Comparison of ENCODE assay signal across 17 cellular contexts in the genomic region with DNA sequence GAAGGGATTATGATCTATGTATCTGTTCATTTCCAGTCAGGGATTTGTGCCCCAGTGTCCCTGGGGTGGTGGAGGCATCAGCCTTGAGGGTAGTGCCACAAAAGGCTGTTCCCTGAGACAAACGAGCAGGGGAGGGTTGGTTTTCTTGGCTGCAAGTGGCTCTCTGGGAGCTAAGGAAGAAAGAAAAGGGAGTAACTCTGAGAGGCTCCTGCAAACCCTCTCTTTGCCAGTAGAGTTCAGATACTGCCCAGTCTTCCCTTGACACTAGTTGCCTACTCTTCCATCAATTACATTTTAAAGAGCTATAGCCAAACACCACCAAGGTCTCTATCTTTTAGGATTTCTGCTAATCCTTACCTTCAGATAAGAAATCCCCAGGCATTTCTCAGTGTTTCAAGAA. TPM values are rescaled to one million over a fixed set of nuclear protein-coding genes. Genes with fewer than 3 reads are reported as not detected.
DNase-seq lines count a peak whose midpoint lies in the region; ATAC-seq and TF ChIP-seq lines count a peak whose summit lies in the region.
"Had no signal": no experiment of that assay in that cellular context is flagged by ENCODE, and none has a peak within 500 bp of the region (broad histone marks: within the 10 kb centered on the region; RNA-seq: fewer than 3 reads in every experiment).

No MANE protein-coding gene starts in this region.

- H3K4me3 Mint-ChIP-seq in endodermal cell = no peak overlapping the region
- H3K4me3 Mint-ChIP-seq: CD8-positive, alpha-beta T cell; HFFc6 had no signal

- H3K27ac ChIP-seq in endodermal cell (ENCODE audit: low read depth, low read length) (no peak overlapping the region), osteoblast (ENCODE audit: low read depth, low read length) (no peak overlapping the region), heart right ventricle (no peak overlapping the region)
- H3K27ac ChIP-seq: SJCRH30 had no signal

- intact Hi-C loops in heart right ventricle (cut with DNase I) = loop anchor here in 2 of 10 donors (10.0 kb wide), 3 partner anchors 78 to 162 kb away; no protein-coding TSS in a partner anchor

- no peak overlapping the region for H3K4me3 ChIP-seq in endodermal cell (ENCODE audit: low read length)
- H3K4me3 ChIP-seq in osteoblast (ENCODE audit: insufficient read depth, low read length) = no peak overlapping the region
- H3K4me3 ChIP-seq in heart right ventricle = no peak overlapping the region
- H3K4me3 ChIP-seq: MG63, SJCRH30 had no signal

- no peaks in the 10 kb centered on the region for H4K20me1 ChIP-seq in osteoblast (ENCODE audit: insufficient read depth, low read length)

- H3K9me3 ChIP-seq in endodermal cell (ENCODE audit: control insufficient read depth, low read length) (peaks cover 6% of the 10 kb centered on the region), osteoblast (ENCODE audit: low read depth, low read length) (no peaks in the 10 kb centered on the region), heart right ventricle (peaks cover 0 to 10% (median 0%) of the 10 kb centered on the region in 11 donors)
- H3K9me3 ChIP-seq: BE2C, MG63, SJCRH30 had no signal

- H3K4me2 ChIP-seq in osteoblast (ENCODE audit: insufficient read depth, low read length) = no peak overlapping the region

- DNase-seq in OCI-M1 (lab: John Stamatoyannopoulos, UW) (peak; percentile 17), endodermal cell (peak; percentile 60), osteoblast (ENCODE audit: insufficient read length, low spot score, missing footprints) (peak; percentile 25), heart right ventricle (no peak)
- DNase-seq: BE2C; CD8-positive, alpha-beta T cell; HFFc6; MG63; NCI-H1105 treated with DMSO at 0.1 percent for 48 hours; NCI-H1930; NCI-H510A; NCI-H82; SJCRH30; SW 1271 had no signal

- H3K27me3 ChIP-seq in endodermal cell (ENCODE audit: control insufficient read depth, insufficient read depth, low read length, poor library complexity, severe bottlenecking) = peaks cover 56% of the 10 kb centered on the region
- peaks cover 6% of the 10 kb centered on the region for H3K27me3 ChIP-seq in osteoblast (ENCODE audit: insufficient read depth, low read length)
- H3K27me3 ChIP-seq in heart right ventricle = no peaks in the 10 kb centered on the region
- H3K27me3 ChIP-seq: BE2C, MG63, SJCRH30 had no signal

- no peaks in the 10 kb centered on the region for H3K36me3 Mint-ChIP-seq in endodermal cell (ENCODE audit: low read depth)
- H3K36me3 Mint-ChIP-seq: CD8-positive, alpha-beta T cell had no signal

- no peak overlapping the region for H2AFZ ChIP-seq in osteoblast (ENCODE audit: low read length)

- H3K27me3 Mint-ChIP-seq in endodermal cell (ENCODE audit: insufficient read depth) = peaks cover 78% of the 10 kb centered on the region

- ATAC-seq in heart right ventricle (no peak), GM18873 (IDR thresholded peaks at IDR 0.05; ENCODE audit: low FRiP score, unreplicated experiment) (no peak), GM21367 (IDR thresholded peaks at IDR 0.05; ENCODE audit: unreplicated experiment) (no peak)
- ATAC-seq: CD8-positive, alpha-beta T cell had no signal

- no peaks in the 10 kb centered on the region for H3K79me2 ChIP-seq in osteoblast (ENCODE audit: insufficient read depth, low read length)

- peaks cover 15% of the 10 kb centered on the region for H3K4me1 Mint-ChIP-seq in endodermal cell

- H3K36me3 ChIP-seq in endodermal cell (ENCODE audit: control insufficient read depth, insufficient read depth, low read length) (no peaks in the 10 kb centered on the region), osteoblast (ENCODE audit: insufficient read depth, low read length) (no peaks in the 10 kb centered on the region), heart right ventricle (no peaks in the 10 kb centered on the region)
- H3K36me3 ChIP-seq: BE2C, MG63, SJCRH30 had no signal

- WGBS in endodermal cell (ENCODE audit: insufficient coverage in 1 of 2, insufficient read length in 1 of 2), 2 experiments = 45 to 65% methylated on average over 1 of the region's 1 CpG
- 68 to 83% methylated on average over 1 of the region's 1 CpG for WGBS in heart right ventricle, 2 donors

- no peaks in the 10 kb centered on the region for H3K4me1 ChIP-seq in endodermal cell (ENCODE audit: control insufficient read depth, insufficient read depth, low read length)
- H3K4me1 ChIP-seq in osteoblast (ENCODE audit: insufficient read depth, low read length) = no peaks in the 10 kb centered on the region
- H3K4me1 ChIP-seq in heart right ventricle = peaks cover 0 to 7% (median 0%) of the 10 kb centered on the region in 9 donors
- H3K4me1 ChIP-seq: BE2C, SJCRH30 had no signal

- peak; percentile 12 for TF ChIP-seq CTCF in GM12873 (IDR thresholded peaks at IDR 0.05; ENCODE audit: insufficient read depth, low read depth, low read length, missing control alignments)
- TF ChIP-seq CTCF in endodermal cell (conservative IDR thresholded peaks at IDR 0.05) = peak; percentile 61
- no peak for TF ChIP-seq CTCF in osteoblast (IDR thresholded peaks at IDR 0.05; ENCODE audit: extremely low read depth, low read depth, low read length)
- TF ChIP-seq CTCF in heart right ventricle (IDR thresholded peaks at IDR 0.05) = no peak

- no peak overlapping the region for H3K27ac Mint-ChIP-seq in endodermal cell
- H3K27ac Mint-ChIP-seq: CD8-positive, alpha-beta T cell; HFFc6 had no signal

- peaks cover 5% of the 10 kb centered on the region for H3K9me3 Mint-ChIP-seq in endodermal cell
- H3K9me3 Mint-ChIP-seq: CD8-positive, alpha-beta T cell had no signal

- no peak overlapping the region for H3K9ac ChIP-seq in endodermal cell (ENCODE audit: extremely low read depth, low read length, poor library complexity, severe bottlenecking)

RNA-seq across cellular contexts. Expression of a gene that starts 18.5 kb away (rescaled TPM):
- 1 to 10 TPM; 6.8 to 7.3 TPM for total RNA-seq in endodermal cell
- polyA plus RNA-seq in endodermal cell (2013, experiment 1 of 2) = 25.3 TPM
- polyA plus RNA-seq in endodermal cell (2013, experiment 2 of 2) = 24.4 TPM
- total RNA-seq in osteoblast = 14.4 and 14.8 TPM in 2 replicates
- 10 to 100 TPM in 7 of 10 donors, 1 to 10 TPM in 3; 7.5 to 16.7 (median 11.5) TPM for total RNA-seq in heart right ventricle
- 1 to 10 TPM; 8.1 to 8.9 TPM for polyA plus RNA-seq in heart right ventricle

Comparison
In these comparisons a context has a peak if more than half of its experiments do, and no peak if none do; other contexts are left out.
1. CTCF ChIP-seq: peak in GM12873 (single experiment) and endodermal cell (single experiment); none in osteoblast (single experiment) and heart right ventricle (0 of 9).
2. DNase-seq: peak in OCI-M1 (single experiment), endodermal cell (single experiment) and osteoblast (single experiment); none in heart right ventricle (0 of 2).